1 cellular context compared by ENCODE assay signal in the genomic region with DNA sequence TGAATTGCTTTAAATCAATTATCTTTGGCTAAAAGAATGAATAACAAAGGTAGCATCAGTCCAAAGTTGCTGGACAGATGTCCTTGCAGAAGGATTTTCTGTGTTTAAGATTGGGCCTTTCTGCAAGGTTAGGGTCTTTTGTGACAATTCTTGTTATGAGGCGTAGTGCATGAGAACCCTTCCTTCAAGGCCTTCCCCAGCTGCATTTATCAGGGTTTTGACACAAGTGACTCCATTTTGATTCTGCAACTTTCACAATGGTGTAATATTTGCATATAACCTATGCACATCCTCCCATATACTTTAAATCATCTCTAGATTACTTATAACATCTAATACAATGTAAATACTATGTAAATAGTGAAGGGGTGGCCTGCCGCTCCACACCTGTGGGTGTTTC.
TF ChIP-seq lines count a peak whose summit lies in the region.

No MANE protein-coding gene starts in this region.

TF ChIP-seq in K562, 482 proteins besides CTCF, POLR2A, EP300 and RAD21 (continued from another document and continues in another):
- TF ChIP-seq NR4A1 (CRISPR knock-in tag; IDR thresholded peaks at IDR 0.05) = no peak
- TF ChIP-seq NR4A1 (tag; IDR thresholded peaks at IDR 0.05) = peak; percentile 86
- no peak for TF ChIP-seq RBM25 (IDR thresholded peaks at IDR 0.05; ENCODE audit: low read depth, low read length, severe bottlenecking)
- TF ChIP-seq SMARCE1 (IDR thresholded peaks at IDR 0.05) = no peak
- TF ChIP-seq PYGO2 (tag; IDR thresholded peaks at IDR 0.05) = peak; percentile 69; the same call in 1 of the 2 replicates
- TF ChIP-seq ARNT (IDR thresholded peaks at IDR 0.05) = no peak
- no peak for TF ChIP-seq ZNF316 (IDR thresholded peaks at IDR 0.05)
- TF ChIP-seq ASH1L (IDR thresholded peaks at IDR 0.05; ENCODE audit: borderline replicate concordance, low read depth, partially characterized antibody) = no peak
- 0 out of 2 replicates have a peak, but pooled peaks have one; percentile 26 for TF ChIP-seq CXXC5 (CRISPR knock-in tag; IDR thresholded peaks at IDR 0.05)
- no peak for TF ChIP-seq ZNF699 (CRISPR knock-in tag; IDR thresholded peaks at IDR 0.05; ENCODE audit: insufficient replicate concordance)
- TF ChIP-seq L3MBTL2 (IDR thresholded peaks at IDR 0.05) = no peak
- no peak for TF ChIP-seq SIN3B (IDR thresholded peaks at IDR 0.05; ENCODE audit: low read depth)
- TF ChIP-seq CREM (IDR thresholded peaks at IDR 0.05; ENCODE audit: low read depth) = no peak
- no peak for TF ChIP-seq CBFB (CRISPR knock-in tag; IDR thresholded peaks at IDR 0.05)
- TF ChIP-seq MAFF (IDR thresholded peaks at IDR 0.05; ENCODE audit: low read length) = no peak
- TF ChIP-seq, protein P1, sequence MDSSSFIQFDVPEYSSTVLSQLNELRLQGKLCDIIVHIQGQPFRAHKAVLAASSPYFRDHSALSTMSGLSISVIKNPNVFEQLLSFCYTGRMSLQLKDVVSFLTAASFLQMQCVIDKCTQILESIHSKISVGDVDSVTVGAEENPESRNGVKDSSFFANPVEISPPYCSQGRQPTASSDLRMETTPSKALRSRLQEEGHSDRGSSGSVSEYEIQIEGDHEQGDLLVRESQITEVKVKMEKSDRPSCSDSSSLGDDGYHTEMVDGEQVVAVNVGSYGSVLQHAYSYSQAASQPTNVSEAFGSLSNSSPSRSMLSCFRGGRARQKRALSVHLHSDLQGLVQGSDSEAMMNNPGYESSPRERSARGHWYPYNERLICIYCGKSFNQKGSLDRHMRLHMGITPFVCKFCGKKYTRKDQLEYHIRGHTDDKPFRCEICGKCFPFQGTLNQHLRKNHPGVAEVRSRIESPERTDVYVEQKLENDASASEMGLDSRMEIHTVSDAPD (CRISPR knock-in tag; IDR thresholded peaks at IDR 0.05) = no peak
- no peak for TF ChIP-seq TAF9B (IDR thresholded peaks at IDR 0.05; ENCODE audit: partially characterized antibody)
- TF ChIP-seq MYBL2 (IDR thresholded peaks at IDR 0.05; ENCODE audit: low read depth) = no peak
- no peak for TF ChIP-seq MYBL2 (CRISPR knock-in tag; IDR thresholded peaks at IDR 0.05; ENCODE audit: borderline replicate concordance)
- TF ChIP-seq EZH2 (IDR thresholded peaks at IDR 0.05; ENCODE audit: borderline replicate concordance, low read depth, low read length) = no peak
- TF ChIP-seq HMG20B (CRISPR knock-in tag; IDR thresholded peaks at IDR 0.05) = no peak
- TF ChIP-seq, protein P2, sequence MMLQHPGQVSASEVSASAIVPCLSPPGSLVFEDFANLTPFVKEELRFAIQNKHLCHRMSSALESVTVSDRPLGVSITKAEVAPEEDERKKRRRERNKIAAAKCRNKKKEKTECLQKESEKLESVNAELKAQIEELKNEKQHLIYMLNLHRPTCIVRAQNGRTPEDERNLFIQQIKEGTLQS (IDR thresholded peaks at IDR 0.05) = no peak
- TF ChIP-seq, protein P2 (CRISPR knock-in tag; conservative IDR thresholded peaks at IDR 0.05) = no peak
- no peak for TF ChIP-seq ZC3H8 (IDR thresholded peaks at IDR 0.05)
- TF ChIP-seq, protein P3, sequence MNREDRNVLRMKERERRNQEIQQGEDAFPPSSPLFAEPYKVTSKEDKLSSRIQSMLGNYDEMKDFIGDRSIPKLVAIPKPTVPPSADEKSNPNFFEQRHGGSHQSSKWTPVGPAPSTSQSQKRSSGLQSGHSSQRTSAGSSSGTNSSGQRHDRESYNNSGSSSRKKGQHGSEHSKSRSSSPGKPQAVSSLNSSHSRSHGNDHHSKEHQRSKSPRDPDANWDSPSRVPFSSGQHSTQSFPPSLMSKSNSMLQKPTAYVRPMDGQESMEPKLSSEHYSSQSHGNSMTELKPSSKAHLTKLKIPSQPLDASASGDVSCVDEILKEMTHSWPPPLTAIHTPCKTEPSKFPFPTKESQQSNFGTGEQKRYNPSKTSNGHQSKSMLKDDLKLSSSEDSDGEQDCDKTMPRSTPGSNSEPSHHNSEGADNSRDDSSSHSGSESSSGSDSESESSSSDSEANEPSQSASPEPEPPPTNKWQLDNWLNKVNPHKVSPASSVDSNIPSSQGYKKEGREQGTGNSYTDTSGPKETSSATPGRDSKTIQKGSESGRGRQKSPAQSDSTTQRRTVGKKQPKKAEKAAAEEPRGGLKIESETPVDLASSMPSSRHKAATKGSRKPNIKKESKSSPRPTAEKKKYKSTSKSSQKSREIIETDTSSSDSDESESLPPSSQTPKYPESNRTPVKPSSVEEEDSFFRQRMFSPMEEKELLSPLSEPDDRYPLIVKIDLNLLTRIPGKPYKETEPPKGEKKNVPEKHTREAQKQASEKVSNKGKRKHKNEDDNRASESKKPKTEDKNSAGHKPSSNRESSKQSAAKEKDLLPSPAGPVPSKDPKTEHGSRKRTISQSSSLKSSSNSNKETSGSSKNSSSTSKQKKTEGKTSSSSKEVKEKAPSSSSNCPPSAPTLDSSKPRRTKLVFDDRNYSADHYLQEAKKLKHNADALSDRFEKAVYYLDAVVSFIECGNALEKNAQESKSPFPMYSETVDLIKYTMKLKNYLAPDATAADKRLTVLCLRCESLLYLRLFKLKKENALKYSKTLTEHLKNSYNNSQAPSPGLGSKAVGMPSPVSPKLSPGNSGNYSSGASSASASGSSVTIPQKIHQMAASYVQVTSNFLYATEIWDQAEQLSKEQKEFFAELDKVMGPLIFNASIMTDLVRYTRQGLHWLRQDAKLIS (CRISPR knock-in tag; IDR thresholded peaks at IDR 0.05) = no peak
- TF ChIP-seq, protein P4, sequence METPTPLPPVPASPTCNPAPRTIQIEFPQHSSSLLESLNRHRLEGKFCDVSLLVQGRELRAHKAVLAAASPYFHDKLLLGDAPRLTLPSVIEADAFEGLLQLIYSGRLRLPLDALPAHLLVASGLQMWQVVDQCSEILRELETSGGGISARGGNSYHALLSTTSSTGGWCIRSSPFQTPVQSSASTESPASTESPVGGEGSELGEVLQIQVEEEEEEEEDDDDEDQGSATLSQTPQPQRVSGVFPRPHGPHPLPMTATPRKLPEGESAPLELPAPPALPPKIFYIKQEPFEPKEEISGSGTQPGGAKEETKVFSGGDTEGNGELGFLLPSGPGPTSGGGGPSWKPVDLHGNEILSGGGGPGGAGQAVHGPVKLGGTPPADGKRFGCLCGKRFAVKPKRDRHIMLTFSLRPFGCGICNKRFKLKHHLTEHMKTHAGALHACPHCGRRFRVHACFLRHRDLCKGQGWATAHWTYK (CRISPR knock-in tag; IDR thresholded peaks at IDR 0.05) = no peak
- TF ChIP-seq, protein P5, sequence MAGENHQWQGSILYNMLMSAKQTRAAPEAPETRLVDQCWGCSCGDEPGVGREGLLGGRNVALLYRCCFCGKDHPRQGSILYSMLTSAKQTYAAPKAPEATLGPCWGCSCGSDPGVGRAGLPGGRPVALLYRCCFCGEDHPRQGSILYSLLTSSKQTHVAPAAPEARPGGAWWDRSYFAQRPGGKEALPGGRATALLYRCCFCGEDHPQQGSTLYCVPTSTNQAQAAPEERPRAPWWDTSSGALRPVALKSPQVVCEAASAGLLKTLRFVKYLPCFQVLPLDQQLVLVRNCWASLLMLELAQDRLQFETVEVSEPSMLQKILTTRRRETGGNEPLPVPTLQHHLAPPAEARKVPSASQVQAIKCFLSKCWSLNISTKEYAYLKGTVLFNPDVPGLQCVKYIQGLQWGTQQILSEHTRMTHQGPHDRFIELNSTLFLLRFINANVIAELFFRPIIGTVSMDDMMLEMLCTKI (IDR thresholded peaks at IDR 0.05; ENCODE audit: partially characterized antibody) = no peak
- TF ChIP-seq SMAD3 (CRISPR knock-in tag; conservative IDR thresholded peaks at IDR 0.05) = 0 out of 2 replicates have a peak, but pooled peaks have one; percentile 69
- no peak for TF ChIP-seq ZNF165 (CRISPR knock-in tag; IDR thresholded peaks at IDR 0.05; ENCODE audit: borderline replicate concordance)
- no peak for TF ChIP-seq RFX5 (IDR thresholded peaks at IDR 0.05; ENCODE audit: low read depth, low read length)
- TF ChIP-seq HSF4 (CRISPR knock-in tag; IDR thresholded peaks at IDR 0.05; ENCODE audit: borderline replicate concordance) = no peak
- TF ChIP-seq, protein P6, sequence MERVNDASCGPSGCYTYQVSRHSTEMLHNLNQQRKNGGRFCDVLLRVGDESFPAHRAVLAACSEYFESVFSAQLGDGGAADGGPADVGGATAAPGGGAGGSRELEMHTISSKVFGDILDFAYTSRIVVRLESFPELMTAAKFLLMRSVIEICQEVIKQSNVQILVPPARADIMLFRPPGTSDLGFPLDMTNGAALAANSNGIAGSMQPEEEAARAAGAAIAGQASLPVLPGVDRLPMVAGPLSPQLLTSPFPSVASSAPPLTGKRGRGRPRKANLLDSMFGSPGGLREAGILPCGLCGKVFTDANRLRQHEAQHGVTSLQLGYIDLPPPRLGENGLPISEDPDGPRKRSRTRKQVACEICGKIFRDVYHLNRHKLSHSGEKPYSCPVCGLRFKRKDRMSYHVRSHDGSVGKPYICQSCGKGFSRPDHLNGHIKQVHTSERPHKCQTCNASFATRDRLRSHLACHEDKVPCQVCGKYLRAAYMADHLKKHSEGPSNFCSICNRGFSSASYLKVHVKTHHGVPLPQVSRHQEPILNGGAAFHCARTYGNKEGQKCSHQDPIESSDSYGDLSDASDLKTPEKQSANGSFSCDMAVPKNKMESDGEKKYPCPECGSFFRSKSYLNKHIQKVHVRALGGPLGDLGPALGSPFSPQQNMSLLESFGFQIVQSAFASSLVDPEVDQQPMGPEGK (CRISPR knock-in tag; IDR thresholded peaks at IDR 0.05; ENCODE audit: borderline replicate concordance) = no peak
- TF ChIP-seq KLF6 (CRISPR knock-in tag; IDR thresholded peaks at IDR 0.05; ENCODE audit: borderline replicate concordance) = 0 out of 2 replicates have a peak, but pooled peaks have one; percentile 14
- TF ChIP-seq EGR1 (conservative IDR thresholded peaks at IDR 0.05) = no peak
- TF ChIP-seq CHD1 (IDR thresholded peaks at IDR 0.05; ENCODE audit: low read length) = no peak
- no peak for TF ChIP-seq CAMTA2 (CRISPR knock-in tag; conservative IDR thresholded peaks at IDR 0.05)
- TF ChIP-seq DMBX1 (CRISPR knock-in tag; IDR thresholded peaks at IDR 0.05; ENCODE audit: borderline replicate concordance) = peak; percentile 91
- TF ChIP-seq TEAD2 (tag; IDR thresholded peaks at IDR 0.05) = 0 out of 2 replicates have a peak, but pooled peaks have one; percentile 59
- TF ChIP-seq, protein P7, sequence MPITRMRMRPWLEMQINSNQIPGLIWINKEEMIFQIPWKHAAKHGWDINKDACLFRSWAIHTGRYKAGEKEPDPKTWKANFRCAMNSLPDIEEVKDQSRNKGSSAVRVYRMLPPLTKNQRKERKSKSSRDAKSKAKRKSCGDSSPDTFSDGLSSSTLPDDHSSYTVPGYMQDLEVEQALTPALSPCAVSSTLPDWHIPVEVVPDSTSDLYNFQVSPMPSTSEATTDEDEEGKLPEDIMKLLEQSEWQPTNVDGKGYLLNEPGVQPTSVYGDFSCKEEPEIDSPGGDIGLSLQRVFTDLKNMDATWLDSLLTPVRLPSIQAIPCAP (CRISPR knock-in tag; IDR thresholded peaks at IDR 0.05; ENCODE audit: borderline replicate concordance) = no peak
- TF ChIP-seq, protein P8, sequence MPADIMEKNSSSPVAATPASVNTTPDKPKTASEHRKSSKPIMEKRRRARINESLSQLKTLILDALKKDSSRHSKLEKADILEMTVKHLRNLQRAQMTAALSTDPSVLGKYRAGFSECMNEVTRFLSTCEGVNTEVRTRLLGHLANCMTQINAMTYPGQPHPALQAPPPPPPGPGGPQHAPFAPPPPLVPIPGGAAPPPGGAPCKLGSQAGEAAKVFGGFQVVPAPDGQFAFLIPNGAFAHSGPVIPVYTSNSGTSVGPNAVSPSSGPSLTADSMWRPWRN (IDR thresholded peaks at IDR 0.05; ENCODE audit: low read depth) = no peak
- TF ChIP-seq BRCA1 (IDR thresholded peaks at IDR 0.05) = no peak
- no peak for TF ChIP-seq BRCA1 (CRISPR knock-in tag; IDR thresholded peaks at IDR 0.05)
- no peak for TF ChIP-seq PHB2 (IDR thresholded peaks at IDR 0.05; ENCODE audit: low read depth)
- TF ChIP-seq FOXK1 (CRISPR knock-in tag; IDR thresholded peaks at IDR 0.05; ENCODE audit: borderline replicate concordance) = no peak
- no peak for TF ChIP-seq CBFA2T3 (IDR thresholded peaks at IDR 0.05)
- no peak for TF ChIP-seq NONO (IDR thresholded peaks at IDR 0.05; ENCODE audit: low read depth in 2 of 2, low read length in 1 of 2)
- TF ChIP-seq DDX20 (tag; IDR thresholded peaks at IDR 0.05; ENCODE audit: low read depth) = peak; percentile 73; the same call in 1 of the 2 replicates
- no peak for TF ChIP-seq CBX8 (IDR thresholded peaks at IDR 0.05; ENCODE audit: borderline replicate concordance, extremely low read depth, low read depth, low read length, poor library complexity, severe bottlenecking)
- no peak for TF ChIP-seq CREBBP (IDR thresholded peaks at IDR 0.05; ENCODE audit: low read depth, low read length)
- no peak for TF ChIP-seq MTA3 (IDR thresholded peaks at IDR 0.05; ENCODE audit: borderline replicate concordance)
- TF ChIP-seq ZNF57 (CRISPR knock-in tag; IDR thresholded peaks at IDR 0.05) = no peak
- TF ChIP-seq ZNF140 (CRISPR knock-in tag; IDR thresholded peaks at IDR 0.05) = no peak
- TF ChIP-seq E2F3 (CRISPR knock-in tag; IDR thresholded peaks at IDR 0.05) = peak; percentile 34; the same call in 1 of the 2 replicates
- TF ChIP-seq, protein P9, sequence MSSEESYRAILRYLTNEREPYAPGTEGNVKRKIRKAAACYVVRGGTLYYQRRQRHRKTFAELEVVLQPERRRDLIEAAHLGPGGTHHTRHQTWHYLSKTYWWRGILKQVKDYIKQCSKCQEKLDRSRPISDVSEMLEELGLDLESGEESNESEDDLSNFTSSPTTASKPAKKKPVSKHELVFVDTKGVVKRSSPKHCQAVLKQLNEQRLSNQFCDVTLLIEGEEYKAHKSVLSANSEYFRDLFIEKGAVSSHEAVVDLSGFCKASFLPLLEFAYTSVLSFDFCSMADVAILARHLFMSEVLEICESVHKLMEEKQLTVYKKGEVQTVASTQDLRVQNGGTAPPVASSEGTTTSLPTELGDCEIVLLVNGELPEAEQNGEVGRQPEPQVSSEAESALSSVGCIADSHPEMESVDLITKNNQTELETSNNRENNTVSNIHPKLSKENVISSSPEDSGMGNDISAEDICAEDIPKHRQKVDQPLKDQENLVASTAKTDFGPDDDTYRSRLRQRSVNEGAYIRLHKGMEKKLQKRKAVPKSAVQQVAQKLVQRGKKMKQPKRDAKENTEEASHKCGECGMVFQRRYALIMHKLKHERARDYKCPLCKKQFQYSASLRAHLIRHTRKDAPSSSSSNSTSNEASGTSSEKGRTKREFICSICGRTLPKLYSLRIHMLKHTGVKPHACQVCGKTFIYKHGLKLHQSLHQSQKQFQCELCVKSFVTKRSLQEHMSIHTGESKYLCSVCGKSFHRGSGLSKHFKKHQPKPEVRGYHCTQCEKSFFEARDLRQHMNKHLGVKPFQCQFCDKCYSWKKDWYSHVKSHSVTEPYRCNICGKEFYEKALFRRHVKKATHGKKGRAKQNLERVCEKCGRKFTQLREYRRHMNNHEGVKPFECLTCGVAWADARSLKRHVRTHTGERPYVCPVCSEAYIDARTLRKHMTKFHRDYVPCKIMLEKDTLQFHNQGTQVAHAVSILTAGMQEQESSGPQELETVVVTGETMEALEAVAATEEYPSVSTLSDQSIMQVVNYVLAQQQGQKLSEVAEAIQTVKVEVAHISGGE (CRISPR knock-in tag; IDR thresholded peaks at IDR 0.05) = no peak
- TF ChIP-seq SUPT5H (IDR thresholded peaks at IDR 0.05) = no peak
- no peak for TF ChIP-seq PHB (CRISPR knock-in tag; IDR thresholded peaks at IDR 0.05)
- no peak for TF ChIP-seq TCF7L2 (IDR thresholded peaks at IDR 0.05; ENCODE audit: low read depth, low read length)
- TF ChIP-seq CBX1 (IDR thresholded peaks at IDR 0.05; ENCODE audit: low read depth) = no peak
- no peak for TF ChIP-seq NFRKB (IDR thresholded peaks at IDR 0.05; ENCODE audit: low read depth)
- no peak for TF ChIP-seq NR2C1 (IDR thresholded peaks at IDR 0.05)
- TF ChIP-seq NR2C1 (tag; IDR thresholded peaks at IDR 0.05) = peak; percentile 66
